In genomic region chr17:70678889-70679288, GRCh38 we compare ENCODE assay signal across 24 cellular contexts.
DNase-seq lines count a peak whose midpoint lies in the region; ATAC-seq, FAIRE-seq and TF ChIP-seq lines count a peak whose summit lies in the region.
"Had no signal": no experiment of that assay in that cellular context is flagged by ENCODE, and none has a peak within 500 bp of the region (broad histone marks: within the 10 kb centered on the region; RNA-seq: fewer than 3 reads in every experiment).

No MANE protein-coding gene starts in this region.

- no TSS peak for BruUV-seq in HepG2 (replicated peaks; lab: Mats Ljungman, UMichigan)

- no peaks in the 10 kb centered on the region for H3K9me3 Mint-ChIP-seq in neural progenitor cell
- H3K9me3 Mint-ChIP-seq: CD4-positive, alpha-beta T cell; GM23338; H9 had no signal

- H3K4me1 Mint-ChIP-seq in neural progenitor cell = peaks cover 25% of the 10 kb centered on the region
- H3K4me1 Mint-ChIP-seq: CD8-positive, alpha-beta memory T cell had no signal

- H3K27ac Mint-ChIP-seq in neural progenitor cell = peak overlapping the region; percentile 12
- H3K27ac Mint-ChIP-seq: CD4-positive, alpha-beta T cell; GM23338; HFFc6 had no signal

- WGBS in HepG2 (ENCODE audit: low lambda C conversion rate) = 4% methylated on average over 3 of the region's 3 CpGs
- WGBS in adrenal gland, 4 donors = 63 to 72% (median 65%) methylated on average over 3 of the region's 3 CpGs

- H3K27me3 Mint-ChIP-seq in neural progenitor cell (ENCODE audit: insufficient read depth, low read depth) = peaks cover 2% of the 10 kb centered on the region
- H3K27me3 Mint-ChIP-seq: CD8-positive, alpha-beta memory T cell had no signal

- TF ChIP-seq EP300 in HepG2 (IDR thresholded peaks at IDR 0.05; ENCODE audit: low read depth in 2 of 2, low read length in 2 of 2) (no peak), HepG2 (CRISPR knock-in tag; IDR thresholded peaks at IDR 0.05; ENCODE audit: borderline replicate concordance) (no peak)

- no peaks in the 10 kb centered on the region for H3K27me3 ChIP-seq in HepG2 (ENCODE audit: control insufficient read depth in 1 of 2, insufficient read depth in 2 of 2, low read length in 2 of 2)
- no peaks in the 10 kb centered on the region for H3K27me3 ChIP-seq in neural progenitor cell
- no peaks in the 10 kb centered on the region for H3K27me3 ChIP-seq in adrenal gland
- H3K27me3 ChIP-seq: BLaER1 treated with 17β-estradiol and CSF1 and Interleukin-3, amounts not matched to agents 10 nM and 100 nM had no signal

- TF ChIP-seq RAD21 in HepG2 (CRISPR knock-in tag; IDR thresholded peaks at IDR 0.05) = no peak

- H3K27ac ChIP-seq in HEK293 (ENCODE audit: extremely low read depth, low read depth, low read length) (peak overlapping the region; percentile 87), HepG2 (ENCODE audit: extremely low read length, insufficient read depth, low read length) (no peak overlapping the region), neural progenitor cell (no peak overlapping the region), adrenal gland (no peak overlapping the region)
- H3K27ac ChIP-seq: A549; BLaER1 treated with 17β-estradiol and CSF1 and Interleukin-3, amounts not matched to agents 10 nM and 100 nM had no signal

- no peak overlapping the region for H3K4me3 Mint-ChIP-seq in neural progenitor cell
- H3K4me3 Mint-ChIP-seq: CD14-positive monocyte; CD4-positive, alpha-beta T cell; CD8-positive, alpha-beta memory T cell; GM23338; H9; HFFc6 had no signal

- no peaks in the 10 kb centered on the region for H3F3A ChIP-seq in neural progenitor cell (ENCODE audit: low read depth)

- H3K79me2 ChIP-seq in HepG2 (ENCODE audit: insufficient read depth, low read length) (no peaks in the 10 kb centered on the region), neural progenitor cell (ENCODE audit: low read depth) (no peaks in the 10 kb centered on the region)

- POLR2A ChIA-PET in HEK293 (lab: Yijun Ruan, JAX) = no interaction called here
- POLR2A ChIA-PET in HepG2 (lab: Yijun Ruan, JAX) = no interaction called here

- H3K36me3 ChIP-seq in HEK293 (ENCODE audit: control insufficient read depth in 2 of 2, insufficient read depth in 1 of 2, low read length in 2 of 2) (no peaks in the 10 kb centered on the region), HepG2 (replicated peaks in 1 of 2; ENCODE audit: control insufficient read depth in 1 of 2, insufficient read depth in 2 of 2, low read length in 2 of 2) (no peaks in the 10 kb centered on the region), neural progenitor cell (no peaks in the 10 kb centered on the region), adrenal gland (replicated peaks in 1 of 2) (no peaks in the 10 kb centered on the region)
- H3K36me3 ChIP-seq: BE2C; BLaER1 treated with 17β-estradiol and CSF1 and Interleukin-3, amounts not matched to agents 10 nM and 100 nM had no signal

- intact Hi-C loops in HepG2 (cut with micrococcal nuclease; ENCODE audit: unreplicated experiment) (no loop called here), Right ventricle myocardium inferior (cut with DNase I) (no loop called here), adrenal gland (cut with DNase I) (no loop called here)

- no peaks in the 10 kb centered on the region for H3K9me3 ChIP-seq in HEK293 (ENCODE audit: control insufficient read depth, insufficient read depth, low read depth, low read length)
- no peaks in the 10 kb centered on the region for H3K9me3 ChIP-seq in HepG2 (ENCODE audit: low read length)
- no peaks in the 10 kb centered on the region for H3K9me3 ChIP-seq in neural progenitor cell (ENCODE audit: low read depth)
- no peaks in the 10 kb centered on the region for H3K9me3 ChIP-seq in adrenal gland (replicated peaks in 1 of 3)
- H3K9me3 ChIP-seq: A549; BE2C; BLaER1 treated with 17β-estradiol and CSF1 and Interleukin-3, amounts not matched to agents 10 nM and 100 nM had no signal

- no peak for ATAC-seq in HepG2
- ATAC-seq in Right ventricle myocardium inferior = no peak
- ATAC-seq: A549, GM23338, HCT116 had no signal

- in situ Hi-C loops in HepG2 (cut with HindIII; ENCODE audit: extremely low pct_ligation_motif_present, low pct_unique_long_range_greater_than_20kb) = no loop called here

- TF ChIP-seq CTCF in HEK293 (tag by site-specific recombination; IDR thresholded peaks at IDR 0.05) (no peak), HepG2 (CRISPR knock-in tag; IDR thresholded peaks at IDR 0.05) (no peak), neural progenitor cell (IDR thresholded peaks at IDR 0.05) (no peak), adrenal gland (IDR thresholded peaks at IDR 0.05) (no peak)

- TF ChIP-seq POLR2A in HepG2 (IDR thresholded peaks at IDR 0.05; ENCODE audit: insufficient read depth in 1 of 2, low read depth in 2 of 2, low read length in 2 of 2) (no peak), adrenal gland (IDR thresholded peaks at IDR 0.05) (no peak)

- no peak for FAIRE-seq in HepG2 (lab: Jason Lieb, UNC)
- FAIRE-seq: A549, GM12891, GM18507 had no signal

- no peak overlapping the region for H3K4me3 ChIP-seq in HEK293 (ENCODE audit: low read depth, low read length)
- no peak overlapping the region for H3K4me3 ChIP-seq in HepG2 (replicated peaks in 1 of 3; ENCODE audit: insufficient read depth in 1 of 3, low read depth in 2 of 3, low read length in 3 of 3)
- H3K4me3 ChIP-seq in neural progenitor cell = no peak overlapping the region
- H3K4me3 ChIP-seq in adrenal gland = no peak overlapping the region
- H3K4me3 ChIP-seq: A549; BLaER1 treated with 17β-estradiol and CSF1 and Interleukin-3, amounts not matched to agents 10 nM and 100 nM; GM23338 had no signal

- H4K20me1 ChIP-seq in HepG2 (ENCODE audit: insufficient read depth, low read length) = no peaks in the 10 kb centered on the region
- no peaks in the 10 kb centered on the region for H4K20me1 ChIP-seq in neural progenitor cell (ENCODE audit: low read depth)
- H4K20me1 ChIP-seq: BLaER1 treated with 17β-estradiol and CSF1 and Interleukin-3, amounts not matched to agents 10 nM and 100 nM had no signal

- H3K4me1 ChIP-seq in HEK293 (ENCODE audit: control insufficient read depth, insufficient read depth, low read length) = peaks cover 19% of the 10 kb centered on the region
- peaks cover 16% of the 10 kb centered on the region for H3K4me1 ChIP-seq in HepG2 (ENCODE audit: insufficient read depth, low read length)
- H3K4me1 ChIP-seq in neural progenitor cell = peaks cover 4% of the 10 kb centered on the region
- H3K4me1 ChIP-seq in adrenal gland (replicated peaks in 1 of 2) = no peaks in the 10 kb centered on the region
- H3K4me1 ChIP-seq: A549, BE2C had no signal

- H2AFZ ChIP-seq in HepG2 (ENCODE audit: low read length) = no peak overlapping the region
- no peak overlapping the region for H2AFZ ChIP-seq in neural progenitor cell (replicated peaks)

- CTCF ChIA-PET in HEK293 (lab: Yijun Ruan, JAX) = no interaction called here
- CTCF ChIA-PET in HepG2 (lab: Yijun Ruan, JAX; ENCODE audit: low intra/inter-chr PET ratio, low total read pairs) = no interaction called here

- no peaks in the 10 kb centered on the region for H3K36me3 Mint-ChIP-seq in neural progenitor cell
- H3K36me3 Mint-ChIP-seq: CD14-positive monocyte; CD8-positive, alpha-beta memory T cell had no signal

- H3K9ac ChIP-seq in HepG2 (ENCODE audit: insufficient read depth, low read depth, low read length) = no peak overlapping the region
- no peak overlapping the region for H3K9ac ChIP-seq in neural progenitor cell
- H3K9ac ChIP-seq: BLaER1 treated with 17β-estradiol and CSF1 and Interleukin-3, amounts not matched to agents 10 nM and 100 nM had no signal

- H3K4me2 ChIP-seq in HepG2 (ENCODE audit: low read depth, low read length) (0 out of 2 replicates have a peak overlapping the region, but pooled peaks have one; percentile 40), neural progenitor cell (no peak overlapping the region)
- H3K4me2 ChIP-seq: A549; BLaER1 treated with 17β-estradiol and CSF1 and Interleukin-3, amounts not matched to agents 10 nM and 100 nM; GM23338 had no signal

- DNase-seq in HepG2 (ENCODE audit: low spot score) = no peak
- no peak for DNase-seq in neural progenitor cell (ENCODE audit: low spot score)
- no peak for DNase-seq in NK-92 (lab: John Stamatoyannopoulos, UW; ENCODE audit: unreplicated experiment)
- DNase-seq in Right ventricle myocardium inferior (ENCODE audit: missing footprints) = no peak
- no peak for DNase-seq in adrenal gland
- DNase-seq: 8988T; ACHN; AML-193; BE2C; Calu3; CD4-positive, alpha-beta T cell; CD8-positive, alpha-beta memory T cell; DMS79 treated with DMSO at 0.1 percent for 48 hours; GF-D8; H9; HFFc6 had no signal

TF ChIP-seq in HEK293, 187 proteins besides CTCF, POLR2A, EP300 and RAD21 (continues in another document):
- no peak for TF ChIP-seq ZNF211 (tag by site-specific recombination; IDR thresholded peaks at IDR 0.05; ENCODE audit: low read depth)
- 0 out of 2 replicates have a peak, but pooled peaks have one; percentile 13 for TF ChIP-seq OSR2 (tag by site-specific recombination; IDR thresholded peaks at IDR 0.05)
- TF ChIP-seq ZNF791 (tag by site-specific recombination; IDR thresholded peaks at IDR 0.05) = no peak
- TF ChIP-seq ZNF560 (tag by site-specific recombination; IDR thresholded peaks at IDR 0.05; ENCODE audit: borderline replicate concordance) = no peak
- no peak for TF ChIP-seq ZNF76 (tag by site-specific recombination; IDR thresholded peaks at IDR 0.05; ENCODE audit: borderline replicate concordance, low read depth)
- TF ChIP-seq ZNF175 (tag by site-specific recombination; IDR thresholded peaks at IDR 0.05) = no peak

TF ChIP-seq in HepG2, 621 proteins besides CTCF, POLR2A, EP300 and RAD21 (continues in another document):
- TF ChIP-seq MXI1 (IDR thresholded peaks at IDR 0.05; ENCODE audit: borderline replicate concordance, low read depth, low read length) (no peak), ZNF513 (CRISPR knock-in tag; conservative IDR thresholded peaks at IDR 0.05) (no peak), IRF9 (CRISPR knock-in tag; IDR thresholded peaks at IDR 0.05; ENCODE audit: borderline replicate concordance) (no peak)

Comparison
In these comparisons a context has a peak if more than half of its experiments do, and no peak if none do; other contexts are left out.
1. Of the 63 proteins assayed by ChIP-seq in both HepG2 and HEK293: peak only in HepG2: none; only in HEK293: ATF2 and ZBTB44; in both: none; in neither: 61.